Comparison of ENCODE assay signal across 18 cellular contexts in the genomic region with DNA sequence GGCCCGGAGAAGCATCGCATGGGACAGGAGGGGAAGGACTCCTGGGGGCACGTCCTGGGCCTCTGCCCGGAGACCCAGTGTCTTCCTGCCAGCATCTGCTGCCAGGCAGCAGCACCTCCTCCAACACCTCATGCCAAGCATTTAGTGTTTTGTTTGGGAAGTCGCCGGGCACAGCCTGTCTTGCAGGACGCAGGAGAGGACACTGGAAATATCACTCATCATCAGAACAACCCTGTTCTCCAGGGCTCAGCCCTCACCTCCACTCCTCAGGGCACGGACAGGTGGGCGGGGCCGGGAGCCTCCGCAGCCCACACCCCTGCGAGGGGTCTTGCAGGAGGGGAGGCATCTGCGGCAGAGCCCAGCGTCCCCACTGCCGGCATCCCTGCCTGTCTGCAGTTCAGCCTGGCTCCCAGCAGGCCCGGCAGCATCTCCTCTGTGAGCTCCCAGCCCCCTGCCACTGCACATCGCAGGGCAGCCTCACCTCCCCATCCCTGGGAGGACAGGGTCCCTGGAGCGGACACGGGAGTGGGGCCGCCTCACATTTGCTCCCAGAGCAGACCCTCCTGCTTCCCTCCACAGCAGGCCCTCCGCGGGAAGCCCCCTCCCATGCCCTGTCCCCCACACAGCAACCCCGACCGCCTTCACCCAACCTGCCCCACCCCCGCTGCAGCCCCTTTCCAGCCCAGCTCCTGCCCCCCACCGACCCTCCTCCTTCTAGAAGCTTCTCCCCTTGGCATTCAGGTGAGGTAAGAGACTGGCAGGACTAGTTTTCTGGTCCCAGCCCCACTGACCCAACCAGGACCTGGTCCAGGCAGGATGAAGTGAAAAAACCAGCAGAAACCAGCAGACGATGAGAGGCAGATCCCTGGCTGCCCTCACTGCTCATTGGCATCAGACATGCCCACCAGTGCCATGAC.
DNase-seq lines count a peak whose midpoint lies in the region; ATAC-seq and TF ChIP-seq lines count a peak whose summit lies in the region.
"Had no signal": no experiment of that assay in that cellular context is flagged by ENCODE, and none has a peak within 500 bp of the region (broad histone marks: within the 10 kb centered on the region; RNA-seq: fewer than 3 reads in every experiment).

No MANE protein-coding gene starts in this region.

- no peak for ATAC-seq in activated naive CD8-positive, alpha-beta T cell treated with anti-CD3 and anti-CD28 coated beads, Interleukin-2, amount 10 ng/mL, durations not matched to agents 7 days and 5 days (ENCODE audit: low read depth)
- ATAC-seq in HG03432 (IDR thresholded peaks at IDR 0.05; ENCODE audit: unreplicated experiment): no peak
- ATAC-seq in GM19324 (IDR thresholded peaks at IDR 0.05; ENCODE audit: low FRiP score, unreplicated experiment): no peak
- ATAC-seq: right lobe of liver, T-helper 17 cell had no signal

- DNase-seq in activated naive CD8-positive, alpha-beta T cell treated with anti-CD3 and anti-CD28 coated beads, Interleukin-2, amount 10 ng/mL, durations not matched to agents 7 days and 5 days: peak; percentile 10
- DNase-seq in activated naive CD8-positive, alpha-beta T cell treated with anti-CD3 and anti-CD28 coated beads for 36 hours: no peak
- DNase-seq in mesenteric fat pad (ENCODE audit: low spot score) (peak; percentile 75), T-helper 1 cell (no peak)
- DNase-seq: activated CD4-positive, alpha-beta T cell treated with anti-CD3 and anti-CD28 coated beads, Interleukin-2, amount 10 ng/mL, durations not matched to agents 24 days and 14 days; brain microvascular endothelial cell; cortex of kidney; IMR-90; kidney glomerular epithelial cell; occipital lobe; right lobe of liver; T-helper 17 cell had no signal

- no peaks in the 10 kb centered on the region for H3K36me3 Mint-ChIP-seq in activated naive CD8-positive, alpha-beta T cell treated with anti-CD3 and anti-CD28 coated beads, Interleukin-2, amount 10 ng/mL, durations not matched to agents 7 days and 5 days
- H3K36me3 Mint-ChIP-seq in activated naive CD8-positive, alpha-beta T cell treated with anti-CD3 and anti-CD28 coated beads for 36 hours: no peaks in the 10 kb centered on the region
- H3K36me3 Mint-ChIP-seq: memory B cell had no signal

- H3K4me1 Mint-ChIP-seq in activated naive CD8-positive, alpha-beta T cell treated with anti-CD3 and anti-CD28 coated beads, Interleukin-2, amount 10 ng/mL, durations not matched to agents 7 days and 5 days: peaks cover 2% of the 10 kb centered on the region
- H3K4me1 Mint-ChIP-seq in activated naive CD8-positive, alpha-beta T cell treated with anti-CD3 and anti-CD28 coated beads for 36 hours: no peaks in the 10 kb centered on the region
- H3K4me1 Mint-ChIP-seq: activated CD4-positive, alpha-beta T cell treated with anti-CD3 and anti-CD28 coated beads, Interleukin-2, amount 10 ng/mL, durations not matched to agents 24 days and 14 days; memory B cell had no signal

- POLR2A ChIA-PET in activated naive CD8-positive, alpha-beta T cell treated with anti-CD3 and anti-CD28 coated beads, Interleukin-2, amount 10 ng/mL, durations not matched to agents 7 days and 5 days (lab: Charles Lee): no interaction called here

- H3K27ac ChIP-seq in VCaP: peak overlapping the region; percentile 55
- H3K27ac ChIP-seq: brain microvascular endothelial cell, Peyer's patch, right lobe of liver, SJSA1 had no signal

- H3K4me3 Mint-ChIP-seq in activated naive CD8-positive, alpha-beta T cell treated with anti-CD3 and anti-CD28 coated beads, Interleukin-2, amount 10 ng/mL, durations not matched to agents 7 days and 5 days: no peak overlapping the region
- H3K4me3 Mint-ChIP-seq in activated naive CD8-positive, alpha-beta T cell treated with anti-CD3 and anti-CD28 coated beads for 36 hours: no peak overlapping the region
- H3K4me3 Mint-ChIP-seq: activated CD4-positive, alpha-beta T cell treated with anti-CD3 and anti-CD28 coated beads, Interleukin-2, amount 10 ng/mL, durations not matched to agents 24 days and 14 days; memory B cell; T-helper 17 cell had no signal

- H3K9me3 Mint-ChIP-seq in activated naive CD8-positive, alpha-beta T cell treated with anti-CD3 and anti-CD28 coated beads, Interleukin-2, amount 10 ng/mL, durations not matched to agents 7 days and 5 days: no peaks in the 10 kb centered on the region
- no peaks in the 10 kb centered on the region for H3K9me3 Mint-ChIP-seq in activated naive CD8-positive, alpha-beta T cell treated with anti-CD3 and anti-CD28 coated beads for 36 hours
- H3K9me3 Mint-ChIP-seq: activated CD4-positive, alpha-beta T cell treated with anti-CD3 and anti-CD28 coated beads, Interleukin-2, amount 10 ng/mL, durations not matched to agents 24 days and 14 days had no signal

- no peak for TF ChIP-seq CTCF in VCaP (conservative IDR thresholded peaks at IDR 0.05)

- no peak overlapping the region for H3K27ac Mint-ChIP-seq in activated naive CD8-positive, alpha-beta T cell treated with anti-CD3 and anti-CD28 coated beads, Interleukin-2, amount 10 ng/mL, durations not matched to agents 7 days and 5 days
- H3K27ac Mint-ChIP-seq in activated naive CD8-positive, alpha-beta T cell treated with anti-CD3 and anti-CD28 coated beads for 36 hours: no peak overlapping the region
- H3K27ac Mint-ChIP-seq: activated CD4-positive, alpha-beta T cell treated with anti-CD3 and anti-CD28 coated beads, Interleukin-2, amount 10 ng/mL, durations not matched to agents 24 days and 14 days; memory B cell; T-helper 17 cell had no signal

- no peaks in the 10 kb centered on the region for H3K27me3 Mint-ChIP-seq in activated naive CD8-positive, alpha-beta T cell treated with anti-CD3 and anti-CD28 coated beads, Interleukin-2, amount 10 ng/mL, durations not matched to agents 7 days and 5 days
- H3K27me3 Mint-ChIP-seq in activated naive CD8-positive, alpha-beta T cell treated with anti-CD3 and anti-CD28 coated beads for 36 hours: no peaks in the 10 kb centered on the region
- H3K27me3 Mint-ChIP-seq: activated CD4-positive, alpha-beta T cell treated with anti-CD3 and anti-CD28 coated beads, Interleukin-2, amount 10 ng/mL, durations not matched to agents 24 days and 14 days had no signal

Comparison
In these comparisons a context has a peak if more than half of its experiments do, and no peak if none do; other contexts are left out.
1. DNase-seq: peak in activated naive CD8-positive, alpha-beta T cell treated with anti-CD3 and anti-CD28 coated beads, Interleukin-2, amount 10 ng/mL, durations not matched to agents 7 days and 5 days (single experiment) and mesenteric fat pad (single experiment); none in activated naive CD8-positive, alpha-beta T cell treated with anti-CD3 and anti-CD28 coated beads for 36 hours (single experiment) and T-helper 1 cell (0 of 5).